In genomic region chr20:10636326-10636818, GRCh38 we compare ENCODE assay signal across 13 cellular contexts. TPM values are rescaled to one million over a fixed set of nuclear protein-coding genes. Genes with fewer than 3 reads are reported as not detected.
DNase-seq lines count a peak whose midpoint lies in the region; ATAC-seq, FAIRE-seq and TF ChIP-seq lines count a peak whose summit lies in the region.
"Had no signal": no experiment of that assay in that cellular context is flagged by ENCODE, and none has a peak within 500 bp of the region (broad histone marks: within the 10 kb centered on the region; RNA-seq: fewer than 3 reads in every experiment).

No MANE protein-coding gene starts in this region.

- ATAC-seq in gastroesophageal sphincter (peak; percentile 49), pancreas (peak; percentile 35 to 49 (median 44)), HG03139 (IDR thresholded peaks at IDR 0.05; ENCODE audit: unreplicated experiment) (no peak)
- ATAC-seq: activated T-cell treated with anti-CD3 and anti-CD28 coated beads, Interleukin-2, amount 50 U/mL, for 72 hours had no signal

- H3K9me3 ChIP-seq in gastroesophageal sphincter (no peaks in the 10 kb centered on the region), pancreas (no peaks in the 10 kb centered on the region)

- TF ChIP-seq POLR2A in gastroesophageal sphincter (IDR thresholded peaks at IDR 0.05), result no peak

- WGBS in gastroesophageal sphincter (ENCODE audit: low coverage in 1 of 2), 2 donors, result 34 to 46% methylated on average over 5 of the region's 5 CpGs
- WGBS in pancreas, 2 donors, result 63 to 75% methylated on average over 5 of the region's 5 CpGs

- H3K4me3 ChIP-seq in astrocyte of the cerebellum (ENCODE audit: low read depth, low read length) (no peak overlapping the region), gastroesophageal sphincter (no peak overlapping the region), pancreas (no peak overlapping the region)

- H3K36me3 ChIP-seq in gastroesophageal sphincter (peaks cover 0 to 25% of the 10 kb centered on the region in 2 donors), pancreas (peaks cover 0 to 30% (median 26%) of the 10 kb centered on the region in 3 donors)

- in situ Hi-C loops in astrocyte of the cerebellum (cut with HindIII; ENCODE audit: low sequenced_read_pairs), result no loop called here

- no peak for TF ChIP-seq EP300 in gastroesophageal sphincter (IDR thresholded peaks at IDR 0.05)

- no peak for FAIRE-seq in pancreas (lab: Jason Lieb, UNC)

- peak; percentile 44 for DNase-seq in AG20443 (ENCODE audit: low spot score)
- DNase-seq in astrocyte of the cerebellum (ENCODE audit: low read depth), result peak; percentile 76
- no peak for DNase-seq in pancreas
- DNase-seq in NCI-H82 (lab: John Stamatoyannopoulos, UW), result no peak
- no peak for DNase-seq in activated T-cell treated with anti-CD3 and anti-CD28 coated beads, Interleukin-2, amount 50 U/mL, for 1 hour
- no peak for DNase-seq in NCI-H1436 treated with DMSO at 0.1 percent for 48 hours (lab: John Stamatoyannopoulos, UW)
- DNase-seq: activated T-cell treated with anti-CD3 and anti-CD28 coated beads, Interleukin-2, amount 50 U/mL, for 72 hours; endodermal cell; Karpas-422; mesendoderm; stimulated activated CD4-positive, alpha-beta T cell treated with anti-CD3 and anti-CD28 coated beads, Interleukin-4, amount 100 ng/mL, for 24 hours had no signal

- intact Hi-C loops in pancreas (cut with DNase I), result no loop called here

- H3K27ac ChIP-seq in gastroesophageal sphincter (peak overlapping the region in 3 of 4 donors; percentile 67 to 73 (median 70)), pancreas (peak overlapping the region in 2 of 4 donors; percentile 6 to 30)

- H3K4me1 ChIP-seq in gastroesophageal sphincter (peaks cover 0 to 66% (median 20%) of the 10 kb centered on the region in 3 donors), pancreas (peaks cover 0 to 10% (median 5%) of the 10 kb centered on the region in 3 donors)

- H3K27me3 ChIP-seq in gastroesophageal sphincter, result no peaks in the 10 kb centered on the region
- no peaks in the 10 kb centered on the region for H3K27me3 ChIP-seq in pancreas

- TF ChIP-seq CTCF in astrocyte of the cerebellum (IDR thresholded peaks at IDR 0.05; ENCODE audit: low read depth, low read length, missing control alignments) (no peak), gastroesophageal sphincter (IDR thresholded peaks at IDR 0.05) (no peak), pancreas (IDR thresholded peaks at IDR 0.05) (no peak)

RNA-seq across cellular contexts. Expression of gene JAG1, which starts 37.4 kb away (rescaled TPM):
- total RNA-seq in gastroesophageal sphincter, result 10 to 100 TPM; 34.3 to 81.9 (median 45.7) TPM
- 10 to 100 TPM; 22.6 to 60.1 (median 27.4) TPM for total RNA-seq in pancreas
- 10 to 100 TPM; 13.9 to 14.6 TPM for polyA plus RNA-seq in pancreas

Comparison
In these comparisons a context has a peak if more than half of its experiments do, and no peak if none do; other contexts are left out.
1. DNase-seq: peak in AG20443 (single experiment) and astrocyte of the cerebellum (single experiment); none in pancreas (0 of 6), NCI-H82 (single experiment), activated T-cell treated with anti-CD3 and anti-CD28 coated beads, Interleukin-2, amount 50 U/mL, for 1 hour (single experiment) and NCI-H1436 treated with DMSO at 0.1 percent for 48 hours (single experiment).